ENCODE assay signal across 13 cellular contexts in genomic region chr14:95059126-95059525, GRCh38.
"Had no signal": no experiment of that assay in that cellular context is flagged by ENCODE, and none has a peak within 500 bp of the region (broad histone marks: within the 10 kb centered on the region; RNA-seq: fewer than 3 reads in every experiment).

No MANE protein-coding gene starts in this region.

- H3K9me3 Mint-ChIP-seq: activated CD4-positive, alpha-beta T cell treated with anti-CD3 and anti-CD28 coated beads, Interleukin-2, amount 10 ng/mL, durations not matched to agents 7 days and 5 days; dendritic cell treated with granulocyte-macrophage colony-stimulating factor and Interleukin-4, amounts not matched to agents 40 ng/mL and 50 ng/mL, for 4 days; memory B cell; naive thymus-derived CD8-positive, alpha-beta T cell; WTC11 had no signal

- H3K27ac Mint-ChIP-seq: activated CD4-positive, alpha-beta T cell treated with anti-CD3 and anti-CD28 coated beads, Interleukin-2, amount 10 ng/mL, durations not matched to agents 7 days and 5 days; dendritic cell treated with granulocyte-macrophage colony-stimulating factor and Interleukin-4, amounts not matched to agents 40 ng/mL and 50 ng/mL, for 4 days; memory B cell; WTC11 had no signal

- H3K27me3 Mint-ChIP-seq: activated CD4-positive, alpha-beta T cell treated with anti-CD3 and anti-CD28 coated beads, Interleukin-2, amount 10 ng/mL, durations not matched to agents 7 days and 5 days; memory B cell; naive thymus-derived CD8-positive, alpha-beta T cell had no signal

- H3K36me3 Mint-ChIP-seq: memory B cell; naive thymus-derived CD8-positive, alpha-beta T cell; WTC11 had no signal

- H3K4me3 Mint-ChIP-seq: activated CD4-positive, alpha-beta T cell treated with anti-CD3 and anti-CD28 coated beads, Interleukin-2, amount 10 ng/mL, durations not matched to agents 7 days and 5 days; dendritic cell treated with granulocyte-macrophage colony-stimulating factor and Interleukin-4, amounts not matched to agents 40 ng/mL and 50 ng/mL, for 4 days; memory B cell; WTC11 had no signal

- H3K4me1 Mint-ChIP-seq: memory B cell, WTC11 had no signal

- DNase-seq: activated CD4-positive, alpha-beta T cell treated with anti-CD3 and anti-CD28 coated beads, Interleukin-2, amount 10 ng/mL, durations not matched to agents 7 days and 5 days; activated effector memory CD4-positive, alpha-beta T cell treated with Interleukin-2 at 50 U/mL for 16 hours; effector memory CD4-positive, alpha-beta T cell; foreskin melanocyte; left ventricle myocardium superior; small intestine; stomach; testis; upper lobe of left lung had no signal

- ATAC-seq: left ventricle myocardium superior; naive thymus-derived CD8-positive, alpha-beta T cell; WTC11 had no signal
